ENCODE assay signal across 8 cellular contexts in genomic region chr7:129781128-129781855, GRCh38.
DNase-seq lines count a peak whose midpoint lies in the region; ATAC-seq and TF ChIP-seq lines count a peak whose summit lies in the region.

No MANE protein-coding gene starts in this region.

- H2AFZ ChIP-seq in MM.1S (ENCODE audit: low read length) = peak overlapping the region; percentile 99

- H3K9me2 ChIP-seq in MM.1S (replicated peaks; ENCODE audit: insufficient read depth, low read length) = no peaks in the 10 kb centered on the region

- H3K4me1 Mint-ChIP-seq in activated T-helper 1 cell treated with anti-CD3 and anti-CD28 coated beads, Interleukin-12 subunit alpha, Interleukin-12 subunit beta, Interleukin-2, Interleukin-4 antibody, amounts not matched to agents 30 ng/mL and 10 ng/mL and 1 ng/mL, durations not matched to agents 14 hours and 24 hours and 36 hours (ENCODE audit: low read depth) = peaks cover 30% of the 10 kb centered on the region
- peaks cover 29% of the 10 kb centered on the region for H3K4me1 Mint-ChIP-seq in nephron

- H3K9me3 Mint-ChIP-seq in activated T-helper 1 cell treated with anti-CD3 and anti-CD28 coated beads, Interleukin-12 subunit alpha, Interleukin-12 subunit beta, Interleukin-2, Interleukin-4 antibody, amounts not matched to agents 30 ng/mL and 10 ng/mL and 1 ng/mL, durations not matched to agents 14 hours and 24 hours and 36 hours = no peaks in the 10 kb centered on the region
- H3K9me3 Mint-ChIP-seq in nephron = no peaks in the 10 kb centered on the region

- H3K4me3 Mint-ChIP-seq in activated T-helper 1 cell treated with anti-CD3 and anti-CD28 coated beads, Interleukin-12 subunit alpha, Interleukin-12 subunit beta, Interleukin-2, Interleukin-4 antibody, amounts not matched to agents 30 ng/mL and 10 ng/mL and 1 ng/mL, durations not matched to agents 14 hours and 24 hours and 36 hours = peak overlapping the region; percentile 81
- peak overlapping the region; percentile 76 to 83 (median 78) for H3K4me3 Mint-ChIP-seq in nephron

- H3K27me3 ChIP-seq in MM.1S (replicated peaks; ENCODE audit: insufficient read depth, low read length) = peaks cover 49% of the 10 kb centered on the region

- H3K27ac Mint-ChIP-seq in activated T-helper 1 cell treated with anti-CD3 and anti-CD28 coated beads, Interleukin-12 subunit alpha, Interleukin-12 subunit beta, Interleukin-2, Interleukin-4 antibody, amounts not matched to agents 30 ng/mL and 10 ng/mL and 1 ng/mL, durations not matched to agents 14 hours and 24 hours and 36 hours = peak overlapping the region; percentile 67
- no peak overlapping the region for H3K27ac Mint-ChIP-seq in nephron

- H3K36me3 Mint-ChIP-seq in activated T-helper 1 cell treated with anti-CD3 and anti-CD28 coated beads, Interleukin-12 subunit alpha, Interleukin-12 subunit beta, Interleukin-2, Interleukin-4 antibody, amounts not matched to agents 30 ng/mL and 10 ng/mL and 1 ng/mL, durations not matched to agents 14 hours and 24 hours and 36 hours (ENCODE audit: low read depth) = peaks cover 2% of the 10 kb centered on the region
- no peaks in the 10 kb centered on the region for H3K36me3 Mint-ChIP-seq in nephron (ENCODE audit: low read depth)

- DNase-seq in DMS 273 treated with DMSO at 0.1 percent for 48 hours (lab: John Stamatoyannopoulos, UW) = peak; percentile 47
- DNase-seq in MM.1S = peak; percentile 13
- no peak for DNase-seq in activated T-helper 1 cell treated with anti-CD3 and anti-CD28 coated beads, Interleukin-12 subunit alpha, Interleukin-12 subunit beta, Interleukin-2, Interleukin-4 antibody, amounts not matched to agents 30 ng/mL and 10 ng/mL and 1 ng/mL, durations not matched to agents 14 hours and 24 hours and 36 hours (ENCODE audit: low spot score)
- no peak for DNase-seq in sciatic nerve (ENCODE audit: low spot score)
- no peak for DNase-seq in cortex of kidney (lab: John Stamatoyannopoulos, UW)

- H3K27ac ChIP-seq in MM.1S (ENCODE audit: low read length) = no peak overlapping the region

- H3K27me3 Mint-ChIP-seq in activated T-helper 1 cell treated with anti-CD3 and anti-CD28 coated beads, Interleukin-12 subunit alpha, Interleukin-12 subunit beta, Interleukin-2, Interleukin-4 antibody, amounts not matched to agents 30 ng/mL and 10 ng/mL and 1 ng/mL, durations not matched to agents 14 hours and 24 hours and 36 hours (ENCODE audit: insufficient read depth) = peaks cover 68% of the 10 kb centered on the region
- H3K27me3 Mint-ChIP-seq in nephron (ENCODE audit: low read depth) = peaks cover 89% of the 10 kb centered on the region

- TF ChIP-seq CTCF in MM.1S (IDR thresholded peaks at IDR 0.05; ENCODE audit: low read length) (no peak), nephron (IDR thresholded peaks at IDR 0.05; ENCODE audit: unreplicated experiment in 3 of 3) (no peak)

- no peaks in the 10 kb centered on the region for H3K9me3 ChIP-seq in MM.1S (replicated peaks; ENCODE audit: insufficient read depth, low read length)

- H3K4me1 ChIP-seq in MM.1S (ENCODE audit: low read length) = peaks cover 26% of the 10 kb centered on the region

- intact Hi-C loops in activated T-helper 1 cell treated with anti-CD3 and anti-CD28 coated beads, Interleukin-12 subunit alpha, Interleukin-12 subunit beta, Interleukin-2, Interleukin-4 antibody, amounts not matched to agents 30 ng/mL and 10 ng/mL and 1 ng/mL, durations not matched to agents 14 hours and 24 hours and 36 hours (cut with micrococcal nuclease) = loop anchor here (5.0 kb wide), 3 partner anchors 169 to 1776 kb away; partner anchors contain the start of genes MEST, NRF1 and PODXL
- intact Hi-C loops in sciatic nerve (cut with DNase I) = no loop called here

- H3F3A ChIP-seq in MM.1S (ENCODE audit: insufficient read depth, low read length) = peaks cover 17% of the 10 kb centered on the region; the same call in 1 of the 2 replicates

- H4K20me1 ChIP-seq in MM.1S (ENCODE audit: insufficient read depth, low read length) = no peaks in the 10 kb centered on the region

- H3K79me2 ChIP-seq in MM.1S (ENCODE audit: low read length) = no peaks in the 10 kb centered on the region

- H3K36me3 ChIP-seq in MM.1S (replicated peaks; ENCODE audit: insufficient read depth, low read length) = no peaks in the 10 kb centered on the region

- ATAC-seq in sciatic nerve (no peak), GM21529 (IDR thresholded peaks at IDR 0.05; ENCODE audit: unreplicated experiment) (no peak), GM21723 (IDR thresholded peaks at IDR 0.05; ENCODE audit: unreplicated experiment) (no peak)

- H3K4me2 ChIP-seq in MM.1S (ENCODE audit: low read depth, low read length) = peak overlapping the region; percentile 86

- no peak overlapping the region; the same call in 1 of the 2 replicates for H3K9ac ChIP-seq in MM.1S (ENCODE audit: low read length)

- peak overlapping the region; percentile 98 for H3K4me3 ChIP-seq in MM.1S (ENCODE audit: low read length)

Comparison
In these comparisons a context has a peak if more than half of its experiments do, and no peak if none do; other contexts are left out.
1. DNase-seq: peak in DMS 273 treated with DMSO at 0.1 percent for 48 hours (single experiment) and MM.1S (single experiment); none in activated T-helper 1 cell treated with anti-CD3 and anti-CD28 coated beads, Interleukin-12 subunit alpha, Interleukin-12 subunit beta, Interleukin-2, Interleukin-4 antibody, amounts not matched to agents 30 ng/mL and 10 ng/mL and 1 ng/mL, durations not matched to agents 14 hours and 24 hours and 36 hours (single experiment), sciatic nerve (single experiment) and cortex of kidney (single experiment).